Comparison of ENCODE assay signal across 20 cellular contexts in the genomic region with DNA sequence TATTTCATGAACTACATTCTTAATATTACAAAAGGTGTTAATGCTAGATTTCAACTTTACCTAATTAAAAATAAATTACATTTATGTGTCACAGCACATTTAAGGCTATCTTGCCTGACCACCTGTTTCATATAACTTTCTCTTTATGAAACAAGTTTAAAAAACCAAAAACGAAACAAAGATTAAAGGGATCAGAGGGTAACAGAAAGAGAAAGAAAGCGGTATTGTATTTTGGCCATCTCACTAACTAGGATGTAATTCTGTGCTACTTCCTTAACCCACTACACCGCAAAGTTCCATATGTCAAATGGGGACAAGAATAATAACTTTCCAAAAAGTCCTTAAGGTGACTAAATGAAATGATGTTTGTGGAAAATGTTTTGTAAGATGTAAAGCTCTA. TPM values are rescaled to one million over a fixed set of nuclear protein-coding genes. Genes with fewer than 3 reads are reported as not detected.
DNase-seq lines count a peak whose midpoint lies in the region; ATAC-seq and TF ChIP-seq lines count a peak whose summit lies in the region.
"Had no signal": no experiment of that assay in that cellular context is flagged by ENCODE, and none has a peak within 500 bp of the region (broad histone marks: within the 10 kb centered on the region; RNA-seq: fewer than 3 reads in every experiment).

No MANE protein-coding gene starts in this region.

- DNase-seq in NCI-H69 (lab: John Stamatoyannopoulos, UW) (no peak), omental fat pad (ENCODE audit: low spot score) (no peak), anterior cingulate cortex (lab: John Stamatoyannopoulos, UW) (no peak), SW480 (ENCODE audit: low spot score) (no peak)
- DNase-seq: activated CD4-positive, alpha-beta T cell treated with anti-CD3 and anti-CD28 coated beads for 4 hours; activated naive CD8-positive, alpha-beta T cell treated with anti-CD3 and anti-CD28 coated beads, Interleukin-2, amount 10 ng/mL, durations not matched to agents 7 days and 5 days; CD4-positive, alpha-beta memory T cell; effector memory CD4-positive, alpha-beta T cell; gastrocnemius medialis; kidney glomerular epithelial cell; mammary epithelial cell; NCI-H1694 treated with DMSO at 0.1 percent for 48 hours; PC-3; stimulated activated CD4-positive, alpha-beta T cell treated with anti-CD3 and anti-CD28 coated beads, Interleukin-2, amount 100 ng/mL, for 48 hours; stimulated activated naive CD8-positive, alpha-beta T cell treated with anti-CD3 and anti-CD28 coated beads, Interleukin-15, Interleukin-2, amounts not matched to agents 100 U/mL and 50 U/mL, for 24 hours; thyroid gland had no signal

- ATAC-seq in GM19395 (IDR thresholded peaks at IDR 0.05; ENCODE audit: unreplicated experiment), result peak; percentile 89
- peak; percentile 68 for ATAC-seq in HG02588 (IDR thresholded peaks at IDR 0.05; ENCODE audit: unreplicated experiment)
- ATAC-seq in HG03378 (IDR thresholded peaks at IDR 0.05; ENCODE audit: unreplicated experiment), result peak; percentile 62
- no peak for ATAC-seq in omental fat pad (ENCODE audit: low FRiP score)
- ATAC-seq: gastrocnemius medialis; PC-3; stimulated activated naive CD8-positive, alpha-beta T cell treated with anti-CD3 and anti-CD28 coated beads, Interleukin-15, Interleukin-2, amounts not matched to agents 100 U/mL and 50 U/mL, for 24 hours had no signal

- TF ChIP-seq CTCF in omental fat pad (IDR thresholded peaks at IDR 0.05), result no peak

RNA-seq across cellular contexts. Expression of a gene that starts 6.3 kb away (rescaled TPM):
- 10 to 100 TPM in 3 of 4 donors, 1 to 10 TPM in 1; 9.5 to 34.8 (median 16.9) TPM for total RNA-seq in omental fat pad
- total RNA-seq: activated naive CD8-positive, alpha-beta T cell treated with anti-CD3 and anti-CD28 coated beads, Interleukin-2, amount 10 ng/mL, durations not matched to agents 7 days and 5 days; T-helper 1 cell treated with Interleukin-12 subunit alpha and Interleukin-12 subunit beta and Interleukin-4 antibody, amounts not matched to agents 30 ng/mL and 1 ng/mL, for 36 hours had no signal
